Comparison of ENCODE assay signal across 8 cellular contexts in genomic region chr2:101698419-101699190, GRCh38. TPM values are rescaled to one million over a fixed set of nuclear protein-coding genes. Genes with fewer than 3 reads are reported as not detected.
DNase-seq lines count a peak whose midpoint lies in the region; ATAC-seq and TF ChIP-seq lines count a peak whose summit lies in the region.

No MANE protein-coding gene starts in this region.

- intact Hi-C loops in MCF 10A (cut with micrococcal nuclease): loop anchor here (2.0 kb wide), 1 partner anchor 38 kb away; no protein-coding TSS in a partner anchor

- H3K4me3 Mint-ChIP-seq in MCF 10A (ENCODE audit: unreplicated experiment): no peak overlapping the region

- CTCF ChIA-PET in MCF 10A (lab: Yijun Ruan, JAX): interaction anchor here (0.6 to 3.4 kb wide), 13 partner anchors 24 to 353 kb away, joined by 3 to 24 read pairs (median 4); no protein-coding TSS in a partner anchor

- H3K27ac Mint-ChIP-seq in MCF 10A (ENCODE audit: low read depth, unreplicated experiment): no peak overlapping the region

- H3K36me3 Mint-ChIP-seq in MCF 10A (ENCODE audit: insufficient read depth, unreplicated experiment): peaks cover 18% of the 10 kb centered on the region

- H3K9me3 Mint-ChIP-seq in MCF 10A (ENCODE audit: unreplicated experiment): peaks cover 7% of the 10 kb centered on the region

- H3K4me1 Mint-ChIP-seq in MCF 10A (ENCODE audit: insufficient read depth, unreplicated experiment): peaks cover 25% of the 10 kb centered on the region

- POLR2A ChIA-PET in MCF 10A (lab: Yijun Ruan, JAX): interaction anchor here (0.6 to 6.0 kb wide), 22 partner anchors 11 to 266 kb away, joined by 3 to 159 read pairs (median 5); no protein-coding TSS in a partner anchor

- DNase-seq in NCI-H2107 treated with DMSO at 0.1 percent for 48 hours (lab: John Stamatoyannopoulos, UW; ENCODE audit: unreplicated experiment) (peak; percentile 21), NCI-H2107 (lab: John Stamatoyannopoulos, UW) (no peak), NB4 (ENCODE audit: low read depth) (peak; percentile 63), MCF 10A (ENCODE audit: unreplicated experiment) (peak; percentile 33), lung microvascular endothelial cell (ENCODE audit: low read depth in 2 of 2) (peak; percentile 44 to 48), GDM1 (lab: John Stamatoyannopoulos, UW) (no peak)

- no peak for TF ChIP-seq POLR2A in NB4 (IDR thresholded peaks at IDR 0.05; ENCODE audit: extremely low read depth, insufficient read length)

- ATAC-seq in GM19463 (IDR thresholded peaks at IDR 0.05; ENCODE audit: unreplicated experiment) (no peak), GM21360 (IDR thresholded peaks at IDR 0.05; ENCODE audit: unreplicated experiment) (no peak)

- BruUV-seq in MCF 10A (replicated peaks; lab: Mats Ljungman, UMichigan): no TSS peak

- TF ChIP-seq CTCF in NB4 (IDR thresholded peaks at IDR 0.05; ENCODE audit: low read depth, low read length) (no peak), MCF 10A (IDR thresholded peaks at IDR 0.05; ENCODE audit: unreplicated experiment) (no peak)

- peak overlapping the region; percentile 84 for H3K4me3 ChIP-seq in NB4 (ENCODE audit: low read depth, low read length)

- no peaks in the 10 kb centered on the region for H3K27me3 Mint-ChIP-seq in MCF 10A (ENCODE audit: insufficient read depth, unreplicated experiment)

RNA-seq across cellular contexts. Expression of gene MAP4K4, which starts 1.1 kb away (rescaled TPM):
- total RNA-seq in MCF 10A (2022) (143 and 162 TPM in 2 replicates), lung microvascular endothelial cell (67.1 and 112 TPM in 2 replicates)

Comparison
In these comparisons a context has a peak if more than half of its experiments do, and no peak if none do; other contexts are left out.
1. DNase-seq: peak in NCI-H2107 treated with DMSO at 0.1 percent for 48 hours (single experiment), NB4 (single experiment), MCF 10A (single experiment) and lung microvascular endothelial cell (2 of 2); none in NCI-H2107 (single experiment) and GDM1 (single experiment).